In the genomic region with DNA sequence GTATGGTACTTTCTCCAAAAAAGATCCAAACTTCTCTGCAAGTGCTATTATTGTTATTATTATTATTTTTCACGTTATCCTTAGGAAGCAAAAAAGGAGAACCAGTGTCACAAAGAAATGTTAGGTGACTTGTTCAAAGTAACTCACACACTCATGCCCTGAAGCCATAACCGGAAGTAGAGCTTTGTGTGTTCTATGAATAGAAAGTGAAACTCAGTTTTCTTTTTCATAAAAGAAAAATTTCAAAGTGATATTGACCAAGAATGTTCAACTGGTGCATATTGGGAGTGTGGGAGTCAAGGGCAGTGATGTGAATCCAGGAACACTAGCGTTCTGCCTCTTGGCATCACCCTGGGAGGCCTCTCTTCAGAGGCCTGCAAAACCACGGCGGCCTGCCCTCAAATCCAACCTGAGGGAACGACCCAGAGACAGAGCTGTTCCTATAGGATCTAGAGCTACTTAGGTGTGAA, we compare ENCODE assay signal across 8 cellular contexts.
DNase-seq lines count a peak whose midpoint lies in the region; ATAC-seq and TF ChIP-seq lines count a peak whose summit lies in the region.

No MANE protein-coding gene starts in this region.

- H3K27ac ChIP-seq in CD8-positive, alpha-beta T cell (ENCODE audit: low read depth, low read length), result peak overlapping the region; percentile 63

- H3K27me3 Mint-ChIP-seq in CD8-positive, alpha-beta T cell (ENCODE audit: low read depth), result no peaks in the 10 kb centered on the region

- H3K4me1 ChIP-seq in CD8-positive, alpha-beta T cell (ENCODE audit: insufficient read depth, low read length), result peaks cover 24% of the 10 kb centered on the region
- no peaks in the 10 kb centered on the region for H3K4me1 ChIP-seq in skeletal muscle satellite cell (ENCODE audit: control insufficient read depth, insufficient read depth, low read length)

- H3K4me3 Mint-ChIP-seq in CD8-positive, alpha-beta T cell, result peak overlapping the region; percentile 90

- no peak for TF ChIP-seq CTCF in CD8-positive, alpha-beta T cell (IDR thresholded peaks at IDR 0.05)
- TF ChIP-seq CTCF in astrocyte of the spinal cord (IDR thresholded peaks at IDR 0.05; ENCODE audit: low read depth, low read length), result no peak

- intact Hi-C loops in CD8-positive, alpha-beta T cell (cut with DNase I, micrococcal nuclease), result loop anchor here (1.0 to 10.0 kb wide), 11 partner anchors 18 to 174 kb away; no protein-coding TSS in a partner anchor
- intact Hi-C loops in cardiac septum (cut with DNase I), result no loop called here

- POLR2A ChIA-PET in CD8-positive, alpha-beta T cell (lab: Charles Lee), result interaction anchor here (0.7 to 3.2 kb wide), 13 partner anchors 9 to 174 kb away, joined by 3 to 15 read pairs (median 4); no protein-coding TSS in a partner anchor

- H3K9me3 Mint-ChIP-seq in CD8-positive, alpha-beta T cell, result no peaks in the 10 kb centered on the region

- H3K4me2 ChIP-seq in skeletal muscle satellite cell (ENCODE audit: low read length), result peak overlapping the region; percentile 38

- peaks cover 25% of the 10 kb centered on the region for H3K36me3 ChIP-seq in CD8-positive, alpha-beta T cell (ENCODE audit: insufficient read depth, low read length)
- H3K36me3 ChIP-seq in skeletal muscle satellite cell (ENCODE audit: insufficient read depth, low read length), result no peaks in the 10 kb centered on the region

- H3K9ac ChIP-seq in skeletal muscle satellite cell (ENCODE audit: low read depth, low read length), result no peak overlapping the region

- peaks cover 79% of the 10 kb centered on the region for H3K36me3 Mint-ChIP-seq in CD8-positive, alpha-beta T cell

- peaks cover 59% of the 10 kb centered on the region for H3K4me1 Mint-ChIP-seq in CD8-positive, alpha-beta T cell (ENCODE audit: low read depth)

- H3K9me3 ChIP-seq in CD8-positive, alpha-beta T cell (ENCODE audit: low read length), result no peaks in the 10 kb centered on the region
- no peaks in the 10 kb centered on the region for H3K9me3 ChIP-seq in skeletal muscle satellite cell (replicated peaks; ENCODE audit: low read length)

- DNase-seq in CD8-positive, alpha-beta T cell, result peak in 3 of 7 experiments; percentile 15 to 46 (median 28)
- peak; percentile 55 for DNase-seq in M059J (ENCODE audit: low read depth)
- DNase-seq in astrocyte of the spinal cord (ENCODE audit: low read depth, low spot score), result peak; percentile 5
- DNase-seq in cardiac septum (ENCODE audit: low spot score), result no peak
- DNase-seq in NCI-H510A (lab: John Stamatoyannopoulos, UW), result no peak

- no peaks in the 10 kb centered on the region for H3K27me3 ChIP-seq in CD8-positive, alpha-beta T cell (ENCODE audit: insufficient read depth, low read length)
- H3K27me3 ChIP-seq in skeletal muscle satellite cell (ENCODE audit: control insufficient read depth, insufficient read depth, low read length), result no peaks in the 10 kb centered on the region

- peak overlapping the region; percentile 42 for H3K4me3 ChIP-seq in CD8-positive, alpha-beta T cell (ENCODE audit: low read depth, low read length)
- no peak overlapping the region for H3K4me3 ChIP-seq in astrocyte of the spinal cord (ENCODE audit: low read depth, low read length)
- H3K4me3 ChIP-seq in skeletal muscle satellite cell (ENCODE audit: low read length), result no peak overlapping the region

- peak overlapping the region; percentile 99 for H3K27ac Mint-ChIP-seq in CD8-positive, alpha-beta T cell

- peak; percentile 77 for ATAC-seq in CD8-positive, alpha-beta T cell
- peak; percentile 68 for ATAC-seq in GM21367 (IDR thresholded peaks at IDR 0.05; ENCODE audit: unreplicated experiment)
- ATAC-seq in GM18520 (IDR thresholded peaks at IDR 0.05; ENCODE audit: unreplicated experiment), result no peak

- CTCF ChIA-PET in CD8-positive, alpha-beta T cell (lab: Charles Lee), result interaction anchor here (0.6 to 2.7 kb wide), 25 partner anchors 9 to 175 kb away, joined by 3 to 9 read pairs (median 4); no protein-coding TSS in a partner anchor

- in situ Hi-C loops in astrocyte of the spinal cord (cut with HindIII; ENCODE audit: low sequenced_read_pairs), result no loop called here

Comparison
In these comparisons a context has a peak if more than half of its experiments do, and no peak if none do; other contexts are left out.
1. DNase-seq: peak in M059J (single experiment) and astrocyte of the spinal cord (single experiment); none in cardiac septum (single experiment) and NCI-H510A (single experiment).